In the genomic region with DNA sequence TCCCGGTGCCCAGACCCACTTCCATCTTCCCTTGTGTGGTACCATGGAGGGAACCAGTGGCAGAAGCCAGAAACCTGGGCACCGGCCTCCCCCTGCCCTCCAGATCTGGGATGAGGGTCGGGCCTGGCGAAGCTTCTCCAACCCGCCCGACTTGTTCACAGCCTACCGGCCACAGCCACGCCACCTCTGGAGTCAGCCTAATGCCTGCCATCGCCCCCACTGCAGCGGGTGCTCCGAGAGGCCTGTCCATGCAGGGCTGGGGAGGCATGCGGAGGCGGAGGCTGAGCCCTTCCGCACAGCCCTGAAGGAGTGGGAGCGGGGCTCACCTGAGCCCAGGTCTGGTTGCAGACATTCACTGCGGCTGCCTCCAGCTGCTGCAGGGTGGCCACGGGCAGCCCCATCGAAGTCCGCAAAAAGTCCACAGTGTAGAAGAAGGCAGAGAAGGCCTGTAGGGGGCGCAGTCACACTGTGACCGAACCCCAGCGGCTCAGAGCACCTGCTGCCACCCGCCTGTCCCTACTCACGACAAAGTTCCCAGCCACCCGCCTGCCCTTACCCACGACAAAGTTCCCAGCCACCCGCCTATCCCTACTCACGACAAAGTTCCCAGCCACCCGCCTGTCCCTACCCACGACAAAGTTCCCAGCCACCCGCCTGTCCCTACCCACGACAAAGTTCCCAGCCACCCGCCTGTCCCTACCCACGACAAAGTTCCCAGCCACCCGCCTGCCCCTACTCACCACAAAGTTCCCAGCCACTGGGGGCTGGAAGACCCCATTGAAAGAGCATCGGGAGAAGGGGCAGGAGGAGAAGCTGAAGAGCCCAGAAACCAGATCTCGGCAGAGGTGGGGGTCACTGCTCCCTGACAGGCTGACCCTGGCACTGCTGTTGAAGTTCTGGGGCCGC, we compare ENCODE assay signal across 8 cellular contexts. TPM values are rescaled to one million over a fixed set of nuclear protein-coding genes. Genes with fewer than 3 reads are reported as not detected.
DNase-seq lines count a peak whose midpoint lies in the region; ATAC-seq, FAIRE-seq and TF ChIP-seq lines count a peak whose summit lies in the region.

No MANE protein-coding gene starts in this region.

- H3K36me3 ChIP-seq in mucosa of descending colon (ENCODE audit: low read depth), result no peaks in the 10 kb centered on the region

- intact Hi-C loops in mucosa of descending colon (cut with DNase I, micrococcal nuclease), result no loop called here

- DNase-seq in EL (peak; percentile 49), M059J (ENCODE audit: low read depth) (peak; percentile 44), SW480 (ENCODE audit: low spot score) (peak; percentile 60), cardiac fibroblast (ENCODE audit: low read depth in 2 of 2) (peak; percentile 46 to 61), mucosa of descending colon (peak; percentile 61 to 88 (median 77)), urothelium cell line (ENCODE audit: low spot score) (peak; percentile 57), DMS153 (lab: John Stamatoyannopoulos, UW) (no peak)

- peak; percentile 54 for TF ChIP-seq CTCF in cardiac fibroblast (IDR thresholded peaks at IDR 0.05; ENCODE audit: low read depth, low read length)
- TF ChIP-seq CTCF in mucosa of descending colon (IDR thresholded peaks at IDR 0.05), result peak; percentile 49

- peak; percentile 74 for FAIRE-seq in urothelium cell line (lab: Jason Lieb, UNC)

- H3K4me1 ChIP-seq in mucosa of descending colon (ENCODE audit: low read depth), result peaks cover 33% of the 10 kb centered on the region

- H3K9me3 ChIP-seq in mucosa of descending colon, result no peaks in the 10 kb centered on the region

- peak; percentile 30 for ATAC-seq in mucosa of descending colon
- ATAC-seq in GM19463 (IDR thresholded peaks at IDR 0.05; ENCODE audit: unreplicated experiment), result no peak

- H3K4me3 ChIP-seq in cardiac fibroblast (replicated peaks in 1 of 2; ENCODE audit: low read depth in 2 of 2, low read length in 2 of 2) (no peak overlapping the region), mucosa of descending colon (no peak overlapping the region)

RNA-seq across cellular contexts. Expression of gene NPDC1, which starts 3.8 kb away (rescaled TPM):
- total RNA-seq in M059J (2014; rRNA removed; shearing (Covaris generic)), result 8.2 and 10.7 TPM in 2 replicates
- total RNA-seq in mucosa of descending colon, result 100 to 1,000 TPM in 1 of 3 donors, 10 to 100 TPM in 2; 78.6 to 177 (median 83.0) TPM

RNA-seq across cellular contexts. Expression of gene ENTPD2, which starts 4.1 kb away (rescaled TPM):
- total RNA-seq in M059J (2014; rRNA removed; shearing (Covaris generic)), result not detected in 2 replicates
- total RNA-seq in mucosa of descending colon, result 10 to 100 TPM in 2 of 3 donors, 1 to 10 TPM in 1; 7.7 to 26.8 (median 10.7) TPM

RNA-seq across cellular contexts. Expression of gene FUT7, which starts 17.9 kb away (rescaled TPM):
- total RNA-seq in M059J (2014; rRNA removed; shearing (Covaris generic)), result not detected in 2 replicates
- total RNA-seq in mucosa of descending colon, result under 1 TPM in 2 of 3 donors, not detected in 1; 0.14 to 0.27 TPM

RNA-seq across cellular contexts. Expression of gene SAPCD2, which starts 20.6 kb away (rescaled TPM):
- total RNA-seq in M059J (2014; rRNA removed; shearing (Covaris generic)), result 11.8 and 28.5 TPM in 2 replicates
- 10 to 100 TPM in 1 of 3 donors, 1 to 10 TPM in 2; 2.7 to 11.2 (median 6.0) TPM for total RNA-seq in mucosa of descending colon

RNA-seq across cellular contexts. Expression of gene ABCA2, which starts 21.8 kb away (rescaled TPM):
- total RNA-seq in M059J (2014; rRNA removed; shearing (Covaris generic)), result 9.2 and 10.2 TPM in 2 replicates
- total RNA-seq in mucosa of descending colon, result 10 to 100 TPM; 20.1 to 77.2 (median 48.0) TPM
